ENCODE assay signal across 9 cellular contexts in genomic region chr6:93036835-93037234, GRCh38.
DNase-seq lines count a peak whose midpoint lies in the region; TF ChIP-seq lines count a peak whose summit lies in the region.
"Had no signal": no experiment of that assay in that cellular context is flagged by ENCODE, and none has a peak within 500 bp of the region (broad histone marks: within the 10 kb centered on the region; RNA-seq: fewer than 3 reads in every experiment).

No MANE protein-coding gene starts in this region.

- no peak for TF ChIP-seq POLR2A in NB4 (IDR thresholded peaks at IDR 0.05; ENCODE audit: extremely low read depth, insufficient read length)

- H3K27me3 Mint-ChIP-seq in chondrocyte (ENCODE audit: low read depth): no peaks in the 10 kb centered on the region

- DNase-seq in DMS 273 (lab: John Stamatoyannopoulos, UW; ENCODE audit: unreplicated experiment) (peak; percentile 19), DMS 273 treated with DMSO at 0.1 percent for 48 hours (lab: John Stamatoyannopoulos, UW) (no peak), NB4 (ENCODE audit: low read depth) (peak; percentile 53), chondrocyte (ENCODE audit: low spot score) (no peak), pons (ENCODE audit: low spot score) (peak; percentile 27), NCI-H187 (lab: John Stamatoyannopoulos, UW) (no peak), NCI-H1930 (lab: John Stamatoyannopoulos, UW) (no peak)
- DNase-seq in activated naive CD4-positive, alpha-beta T cell treated with Interleukin-2 at 50 U/mL for 16 hours: no peak
- DNase-seq: 8988T had no signal

- peaks cover 5% of the 10 kb centered on the region for H3K36me3 Mint-ChIP-seq in chondrocyte (ENCODE audit: low read depth)

- no peak overlapping the region for H3K27ac Mint-ChIP-seq in chondrocyte (ENCODE audit: unreplicated experiment)

- peaks cover 5% of the 10 kb centered on the region for H3K4me1 Mint-ChIP-seq in chondrocyte (ENCODE audit: low read depth)

- no peak overlapping the region for H3K4me3 ChIP-seq in NB4 (ENCODE audit: low read depth, low read length)

- peaks cover 41% of the 10 kb centered on the region for H3K9me3 Mint-ChIP-seq in chondrocyte (ENCODE audit: low read depth)

- TF ChIP-seq CTCF in NB4 (IDR thresholded peaks at IDR 0.05; ENCODE audit: low read depth, low read length): peak; percentile 60
- peak; percentile 63 for TF ChIP-seq CTCF in chondrocyte (IDR thresholded peaks at IDR 0.05)

- H3K4me3 Mint-ChIP-seq in chondrocyte (ENCODE audit: unreplicated experiment): no peak overlapping the region

Comparison
In these comparisons a context has a peak if more than half of its experiments do, and no peak if none do; other contexts are left out.
1. DNase-seq: peak in DMS 273 (single experiment), NB4 (single experiment) and pons (single experiment); none in DMS 273 treated with DMSO at 0.1 percent for 48 hours (single experiment), chondrocyte (single experiment), activated naive CD4-positive, alpha-beta T cell treated with Interleukin-2 at 50 U/mL for 16 hours (single experiment), NCI-H187 (0 of 2) and NCI-H1930 (0 of 2).